12 cellular contexts compared by ENCODE assay signal in the genomic region with DNA sequence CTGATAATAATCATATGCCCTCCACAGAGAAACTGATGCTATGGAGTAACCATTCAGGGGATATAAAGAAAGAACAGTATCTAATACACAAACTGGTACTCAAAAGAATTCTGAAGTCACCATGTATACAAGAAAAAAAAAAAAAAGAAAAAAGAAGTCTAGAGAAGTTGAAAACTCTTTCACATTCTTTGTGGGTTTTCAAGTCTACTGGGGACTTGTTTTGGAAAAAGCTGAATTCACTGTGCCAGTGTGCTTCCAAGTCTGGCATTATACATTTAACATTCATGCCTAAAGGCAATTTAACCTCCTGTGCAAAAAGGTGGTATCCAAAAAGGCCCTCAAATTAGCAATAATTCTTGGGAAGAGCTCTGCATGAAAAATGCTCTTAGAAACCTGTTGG.
DNase-seq lines count a peak whose midpoint lies in the region; ATAC-seq, FAIRE-seq and TF ChIP-seq lines count a peak whose summit lies in the region.
"Had no signal": no experiment of that assay in that cellular context is flagged by ENCODE, and none has a peak within 500 bp of the region (broad histone marks: within the 10 kb centered on the region; RNA-seq: fewer than 3 reads in every experiment).

No MANE protein-coding gene starts in this region.

- TF ChIP-seq POLR2A in esophagus squamous epithelium (IDR thresholded peaks at IDR 0.05): no peak
- TF ChIP-seq POLR2A in GM12891 (IDR thresholded peaks at IDR 0.05; ENCODE audit: low read depth, low read length): no peak

- intact Hi-C loops in esophagus squamous epithelium (cut with DNase I): no loop called here
- intact Hi-C loops in psoas muscle (cut with DNase I): no loop called here

- H3K4me1 Mint-ChIP-seq in CD8-positive, alpha-beta memory T cell: peaks cover 58 to 78% (median 73%) of the 10 kb centered on the region in 3 donors

- no peaks in the 10 kb centered on the region for H3K27me3 ChIP-seq in CD8-positive, alpha-beta memory T cell (ENCODE audit: insufficient read depth, low read length, poor library complexity, severe bottlenecking)
- H3K27me3 ChIP-seq in SJSA1 (replicated peaks) (no peaks in the 10 kb centered on the region), esophagus squamous epithelium (no peaks in the 10 kb centered on the region), psoas muscle (ENCODE audit: insufficient read depth in 3 of 3, low read length in 2 of 3) (no peaks in the 10 kb centered on the region)
- H3K27me3 ChIP-seq: dorsolateral prefrontal cortex had no signal

- peaks cover 25% of the 10 kb centered on the region for H3K36me3 ChIP-seq in CD8-positive, alpha-beta memory T cell (ENCODE audit: insufficient read depth, low read length)
- peaks cover 82% of the 10 kb centered on the region for H3K36me3 ChIP-seq in SJSA1
- peaks cover 0 to 55% (median 0%) of the 10 kb centered on the region in 3 donors for H3K36me3 ChIP-seq in esophagus squamous epithelium
- H3K36me3 ChIP-seq in psoas muscle (ENCODE audit: insufficient read depth in 1 of 2, low read depth in 1 of 2): peaks cover 4 to 19% of the 10 kb centered on the region in 2 donors

- no peaks in the 10 kb centered on the region for H3K27me3 Mint-ChIP-seq in CD8-positive, alpha-beta memory T cell

- H3K27ac Mint-ChIP-seq in CD8-positive, alpha-beta memory T cell: peak overlapping the region in 7 of 8 donors; percentile 21 to 79 (median 36)

- no peaks in the 10 kb centered on the region for H3K9me3 ChIP-seq in CD8-positive, alpha-beta memory T cell (ENCODE audit: low read length)
- H3K9me3 ChIP-seq in SJSA1 (replicated peaks) (no peaks in the 10 kb centered on the region), esophagus squamous epithelium (no peaks in the 10 kb centered on the region), psoas muscle (no peaks in the 10 kb centered on the region)
- H3K9me3 ChIP-seq: mucosa of descending colon had no signal

- no peak for ATAC-seq in psoas muscle

- no peak overlapping the region for H3K4me3 ChIP-seq in CD8-positive, alpha-beta memory T cell (ENCODE audit: low read length)
- H3K4me3 ChIP-seq in SJSA1 (no peak overlapping the region), esophagus squamous epithelium (no peak overlapping the region), psoas muscle (no peak overlapping the region)
- H3K4me3 ChIP-seq: dorsolateral prefrontal cortex, mucosa of descending colon had no signal

- POLR2A ChIA-PET in CD8-positive, alpha-beta memory T cell (lab: Charles Lee): no interaction called here

- peaks cover 33% of the 10 kb centered on the region for H3K4me1 ChIP-seq in CD8-positive, alpha-beta memory T cell (ENCODE audit: insufficient read depth, low read length)
- H3K4me1 ChIP-seq in SJSA1 (replicated peaks) (peaks cover 78% of the 10 kb centered on the region), esophagus squamous epithelium (peaks cover 8 to 39% (median 18%) of the 10 kb centered on the region in 3 donors), psoas muscle (peaks cover 59% of the 10 kb centered on the region)

- CTCF ChIA-PET in CD8-positive, alpha-beta memory T cell (lab: Charles Lee): interaction anchor here (1.4 kb wide), 1 partner anchor 19 kb away, joined by 3 read pairs; no protein-coding TSS in a partner anchor

- H3K36me3 Mint-ChIP-seq in CD8-positive, alpha-beta memory T cell: peaks cover 18 to 94% (median 41%) of the 10 kb centered on the region in 3 donors

- H3K9me3 Mint-ChIP-seq in CD8-positive, alpha-beta memory T cell: no peaks in the 10 kb centered on the region

- H3K4me3 Mint-ChIP-seq in CD8-positive, alpha-beta memory T cell: no peak overlapping the region

- FAIRE-seq in GM12891 (lab: Jason Lieb, UNC): no peak
- FAIRE-seq: kidney had no signal

- DNase-seq in CD8-positive, alpha-beta memory T cell: no peak
- DNase-seq in SJSA1 (ENCODE audit: low read depth in 1 of 2, low spot score in 2 of 2): no peak
- no peak for DNase-seq in esophagus squamous epithelium (lab: John Stamatoyannopoulos, UW)
- DNase-seq in psoas muscle: no peak
- no peak for DNase-seq in GF-D8 (lab: John Stamatoyannopoulos, UW)
- DNase-seq in GM12891 (ENCODE audit: insufficient read length, low spot score): no peak
- no peak for DNase-seq in cortex of kidney (lab: John Stamatoyannopoulos, UW)
- DNase-seq: dorsolateral prefrontal cortex, NCI-H2107, NCI-H82 had no signal

- TF ChIP-seq CTCF in esophagus squamous epithelium (IDR thresholded peaks at IDR 0.05): no peak
- TF ChIP-seq CTCF in psoas muscle (IDR thresholded peaks at IDR 0.05): no peak

- no peak overlapping the region for H3K27ac ChIP-seq in CD8-positive, alpha-beta memory T cell (ENCODE audit: low read depth, low read length)
- H3K27ac ChIP-seq in SJSA1: peak overlapping the region; percentile 92
- H3K27ac ChIP-seq in esophagus squamous epithelium: peak overlapping the region in 3 of 4 donors; percentile 67 to 86 (median 72)
- peak overlapping the region; percentile 71 for H3K27ac ChIP-seq in psoas muscle
- H3K27ac ChIP-seq: dorsolateral prefrontal cortex had no signal

TF ChIP-seq in GM12891, 5 proteins besides CTCF, POLR2A, EP300 and RAD21:
- no peak for TF ChIP-seq TAF1 (IDR thresholded peaks at IDR 0.05; ENCODE audit: low read depth, low read length)
- no peak for TF ChIP-seq POU2F2 (IDR thresholded peaks at IDR 0.05; ENCODE audit: low read depth, low read length)
- no peak for TF ChIP-seq POLR2AphosphoS5 (IDR thresholded peaks at IDR 0.05; ENCODE audit: low read depth, low read length)
- no peak for TF ChIP-seq PAX5 (IDR thresholded peaks at IDR 0.05; ENCODE audit: insufficient read depth, low read length, severe bottlenecking)
- no peak for TF ChIP-seq SPI1 (IDR thresholded peaks at IDR 0.05; ENCODE audit: low read depth, low read length)
